8 cellular contexts compared by ENCODE assay signal in genomic region chr11:1837171-1838076, GRCh38. TPM values are rescaled to one million over a fixed set of nuclear protein-coding genes. Genes with fewer than 3 reads are reported as not detected.
DNase-seq lines count a peak whose midpoint lies in the region; ATAC-seq and TF ChIP-seq lines count a peak whose summit lies in the region.

No MANE protein-coding gene starts in this region.

- intact Hi-C loops in gastrocnemius medialis (cut with DNase I; ENCODE audit: low total_unique reads), result loop anchor here (1.0 to 5.0 kb wide), 3 partner anchors 45 to 315 kb away; partner anchors contain the start of gene TNNT3

- no peak overlapping the region for H3K27ac Mint-ChIP-seq in activated T-helper 17 cell treated with anti-CD3 and anti-CD28 coated beads, Interleukin-2, amount 50 U/mL, for 72 hours

- in situ Hi-C loops in gastrocnemius medialis (cut with MboI; ENCODE audit: low sequenced_read_pairs in 4 of 4), result no loop called here

- peak overlapping the region in 2 of 4 donors; percentile 11 to 81 for H3K27ac ChIP-seq in Peyer's patch
- H3K27ac ChIP-seq in gastrocnemius medialis, result peak overlapping the region; percentile 88 to 95 (median 92)

- H3K27me3 Mint-ChIP-seq in activated T-helper 17 cell treated with anti-CD3 and anti-CD28 coated beads, Interleukin-2, amount 50 U/mL, for 72 hours, result peaks cover 3% of the 10 kb centered on the region

- TF ChIP-seq CTCF in Peyer's patch (IDR thresholded peaks at IDR 0.05), result peak; percentile 81 to 91 (median 88)
- peak; percentile 84 to 92 (median 88) for TF ChIP-seq CTCF in gastrocnemius medialis (IDR thresholded peaks at IDR 0.05 in 4 of 5, conservative IDR thresholded peaks at IDR 0.05 in 1 of 5)

- no peak overlapping the region for H3K4me3 Mint-ChIP-seq in activated T-helper 17 cell treated with anti-CD3 and anti-CD28 coated beads, Interleukin-2, amount 50 U/mL, for 72 hours

- H3K36me3 Mint-ChIP-seq in activated T-helper 17 cell treated with anti-CD3 and anti-CD28 coated beads, Interleukin-2, amount 50 U/mL, for 72 hours (ENCODE audit: low read depth), result no peaks in the 10 kb centered on the region

- no peaks in the 10 kb centered on the region for H3K9me3 Mint-ChIP-seq in activated T-helper 17 cell treated with anti-CD3 and anti-CD28 coated beads, Interleukin-2, amount 50 U/mL, for 72 hours

- no peak overlapping the region for H3K4me3 ChIP-seq in Peyer's patch
- no peak overlapping the region for H3K4me3 ChIP-seq in gastrocnemius medialis

- H3K9me3 ChIP-seq in Peyer's patch, result no peaks in the 10 kb centered on the region
- H3K9me3 ChIP-seq in gastrocnemius medialis, result no peaks in the 10 kb centered on the region

- H3K4me1 ChIP-seq in Peyer's patch (peaks cover 6 to 40% (median 25%) of the 10 kb centered on the region in 4 donors), gastrocnemius medialis (peaks cover 0 to 28% of the 10 kb centered on the region in 2 donors)

- no peaks in the 10 kb centered on the region for H3K36me3 ChIP-seq in Peyer's patch
- H3K36me3 ChIP-seq in gastrocnemius medialis, result no peaks in the 10 kb centered on the region

- no peaks in the 10 kb centered on the region for H3K4me1 Mint-ChIP-seq in activated T-helper 17 cell treated with anti-CD3 and anti-CD28 coated beads, Interleukin-2, amount 50 U/mL, for 72 hours

- ATAC-seq in HG02885 (IDR thresholded peaks at IDR 0.05; ENCODE audit: poor library complexity, unreplicated experiment) (peak; percentile 67), gastrocnemius medialis (peak in 1 of 2 donors; percentile 13), HG03520 (IDR thresholded peaks at IDR 0.05; ENCODE audit: unreplicated experiment) (no peak)
- ATAC-seq in activated T-helper 17 cell treated with anti-CD3 and anti-CD28 coated beads, Interleukin-2, amount 50 U/mL, for 72 hours (replicated peaks), result peak; percentile 78

- DNase-seq in NCI-H1436 (lab: John Stamatoyannopoulos, UW) (peak; percentile 11), NCI-H1436 treated with DMSO at 0.1 percent for 48 hours (lab: John Stamatoyannopoulos, UW) (no peak), Peyer's patch (peak; percentile 73 to 90 (median 87)), germinal center (ENCODE audit: low spot score) (peak; percentile 89), gastrocnemius medialis (peak in 1 of 2 donors; percentile 65)

- TF ChIP-seq POLR2A in Peyer's patch (IDR thresholded peaks at IDR 0.05) (no peak), gastrocnemius medialis (IDR thresholded peaks at IDR 0.05) (no peak)

- H3K27me3 ChIP-seq in Peyer's patch, result no peaks in the 10 kb centered on the region
- no peaks in the 10 kb centered on the region for H3K27me3 ChIP-seq in gastrocnemius medialis

RNA-seq across cellular contexts. Expression of gene TNNI2, which starts 1.4 kb away (rescaled TPM):
- total RNA-seq in Peyer's patch (10 to 100 TPM in 1 of 4 donors, 1 to 10 TPM in 2, not detected in 1; 4.7 to 23.9 (median 9.3) TPM), gastrocnemius medialis (1,000 to 10,000 TPM; 1,499 to 3,728 (median 2,254) TPM)
- total RNA-seq in activated T-helper 17 cell treated with anti-CD3 and anti-CD28 coated beads, Interleukin-2, amount 50 U/mL, for 72 hours, result not detected

RNA-seq across cellular contexts. Expression of gene SYT8, which starts 2.6 kb away (rescaled TPM):
- total RNA-seq in Peyer's patch (10 to 100 TPM in 3 of 4 donors, not detected in 1; 21.3 to 57.6 (median 44.6) TPM), gastrocnemius medialis (not detected)
- total RNA-seq in activated T-helper 17 cell treated with anti-CD3 and anti-CD28 coated beads, Interleukin-2, amount 50 U/mL, for 72 hours, result not detected

RNA-seq across cellular contexts. Expression of gene LSP1, which starts 15.5 kb away (rescaled TPM):
- total RNA-seq in Peyer's patch (100 to 1,000 TPM in 1 of 4 donors, 10 to 100 TPM in 3; 10.6 to 175 (median 15.4) TPM), gastrocnemius medialis (10 to 100 TPM in 1 of 4 donors, 1 to 10 TPM in 3; 3.0 to 13.5 (median 5.5) TPM)
- total RNA-seq in activated T-helper 17 cell treated with anti-CD3 and anti-CD28 coated beads, Interleukin-2, amount 50 U/mL, for 72 hours, result 100 to 1,000 TPM; 328 to 423 TPM

RNA-seq across cellular contexts. Expression of gene PRR33, which starts 54.3 kb away (rescaled TPM):
- total RNA-seq in Peyer's patch (not detected), gastrocnemius medialis (1 to 10 TPM in 2 of 4 donors, under 1 TPM in 2; 0.16 to 2.3 (median 1.0) TPM)
- under 1 TPM in 1 of 2 donors, not detected in 1; 0.11 TPM for total RNA-seq in activated T-helper 17 cell treated with anti-CD3 and anti-CD28 coated beads, Interleukin-2, amount 50 U/mL, for 72 hours

Comparison
In these comparisons a context has a peak if more than half of its experiments do, and no peak if none do; other contexts are left out.
1. RNA of gene TNNI2, which starts 1.4 kb away (total RNA-seq): 1,499 to 3,728 TPM in gastrocnemius medialis; 4.7 to 23.9 TPM in Peyer's patch and not detected in activated T-helper 17 cell treated with anti-CD3 and anti-CD28 coated beads, Interleukin-2, amount 50 U/mL, for 72 hours; every median in the first group is over 10 times any median in the second.